33 cellular contexts compared by ENCODE assay signal in genomic region chr12:123858176-123858575, GRCh38.
"Had no signal": no experiment of that assay in that cellular context is flagged by ENCODE, and none has a peak within 500 bp of the region (broad histone marks: within the 10 kb centered on the region; RNA-seq: fewer than 3 reads in every experiment).

No MANE protein-coding gene starts in this region.

- H3K9me3 ChIP-seq: MG63 had no signal

- DNase-seq: Karpas-422, Kasumi-1, MG63, MM.1S, MV-4-11, NCI-H1048, NCI-H1092, NCI-H1092 treated with DMSO at 0.1 percent for 48 hours, NCI-H1105, NCI-H1105 treated with DMSO at 0.1 percent for 48 hours, NCI-H1417, NCI-H1417 treated with DMSO at 0.1 percent for 48 hours, NCI-H1436, NCI-H1436 treated with DMSO at 0.1 percent for 48 hours, NCI-H146, NCI-H1694, NCI-H1694 treated with DMSO at 0.1 percent for 48 hours, NCI-H187, NCI-H187 treated with DMSO at 0.1 percent for 48 hours, NCI-H1930, NCI-H2029, NCI-H2029 treated with DMSO at 0.1 percent for 48 hours, NCI-H2081, NCI-H2081 treated with DMSO at 0.1 percent for 48 hours, NCI-H2107, NCI-H2171, NCI-H2171 treated with DMSO at 0.1 percent for 48 hours, NCI-H2227 treated with DMSO at 0.1 percent for 48 hours, NCI-H226, NCI-H345, NCI-H446, NCI-H446 treated with DMSO at 0.1 percent for 48 hours, NCI-H510A had no signal
